ENCODE assay signal across 8 cellular contexts in genomic region chrX:51802917-51803688, GRCh38. TPM values are rescaled to one million over a fixed set of nuclear protein-coding genes. Genes with fewer than 3 reads are reported as not detected.
DNase-seq lines count a peak whose midpoint lies in the region; ATAC-seq and TF ChIP-seq lines count a peak whose summit lies in the region.

No MANE protein-coding gene starts in this region.

- H3K27ac ChIP-seq in right atrium auricular region (peak overlapping the region; percentile 29 to 46), psoas muscle (no peak overlapping the region), aorta (ENCODE audit: low read depth in 1 of 2, low read length in 2 of 2) (no peak overlapping the region)

- intact Hi-C loops in psoas muscle (cut with DNase I), result no loop called here
- intact Hi-C loops in aorta (cut with DNase I), result no loop called here

- ATAC-seq in GM21526 (IDR thresholded peaks at IDR 0.05; ENCODE audit: low FRiP score, unreplicated experiment), result peak; percentile 82
- ATAC-seq in psoas muscle, result peak in 3 of 4 donors; percentile 64 to 65 (median 65)
- ATAC-seq in aorta (ENCODE audit: low FRiP score), result no peak

- TF ChIP-seq CTCF in right atrium auricular region (IDR thresholded peaks at IDR 0.05), result no peak
- no peak for TF ChIP-seq CTCF in psoas muscle (IDR thresholded peaks at IDR 0.05)

- in situ Hi-C loops in KBM-7 (cut with MboI; ENCODE audit: low pct_unique_long_range_greater_than_20kb, low sequenced_read_pairs), result no loop called here

- DNase-seq in DMS53 (lab: John Stamatoyannopoulos, UW), result peak; percentile 78
- peak; percentile 5 for DNase-seq in KBM-7
- DNase-seq in SK-N-DZ (ENCODE audit: low spot score), result peak; percentile 66
- DNase-seq in activated naive CD8-positive, alpha-beta T cell treated with anti-CD3 and anti-CD28 coated beads, Interleukin-2, amount 50 U/mL, for 16 hours (ENCODE audit: low read depth, low spot score), result peak; percentile 19
- no peak for DNase-seq in right atrium auricular region (ENCODE audit: low spot score)
- peak in 1 of 2 donors; percentile 15 for DNase-seq in psoas muscle
- DNase-seq in aorta, result peak in 1 of 2 donors; percentile 54

- no peaks in the 10 kb centered on the region for H3K27me3 ChIP-seq in right atrium auricular region
- peaks cover 0 to 12% (median 0%) of the 10 kb centered on the region in 3 donors for H3K27me3 ChIP-seq in psoas muscle (ENCODE audit: insufficient read depth in 3 of 3, low read length in 2 of 3)
- H3K27me3 ChIP-seq in aorta (ENCODE audit: control insufficient read depth in 1 of 2, insufficient read depth in 2 of 2, low read length in 1 of 2), result no peaks in the 10 kb centered on the region

- H3K4me3 ChIP-seq in right atrium auricular region (peak overlapping the region; percentile 43 to 54), psoas muscle (peak overlapping the region; percentile 64), aorta (ENCODE audit: low read length in 2 of 2) (peak overlapping the region; percentile 65 to 80)

- WGBS in psoas muscle, 3 donors, result 0 to 12% (median 1%) methylated on average over 24 to 26 of the region's 26 CpGs
- 0 to 16% methylated on average over 26 of the region's 26 CpGs for WGBS in aorta, 2 donors

- H3K4me1 ChIP-seq in right atrium auricular region (no peaks in the 10 kb centered on the region), psoas muscle (no peaks in the 10 kb centered on the region), aorta (ENCODE audit: control insufficient read depth in 1 of 2, insufficient read depth in 2 of 2, low read length in 2 of 2) (no peaks in the 10 kb centered on the region)

- H3K36me3 ChIP-seq in right atrium auricular region, result no peaks in the 10 kb centered on the region
- no peaks in the 10 kb centered on the region for H3K36me3 ChIP-seq in psoas muscle (ENCODE audit: insufficient read depth in 1 of 2, low read depth in 1 of 2)
- no peaks in the 10 kb centered on the region for H3K36me3 ChIP-seq in aorta (ENCODE audit: control insufficient read depth in 1 of 2, insufficient read depth in 2 of 2, low read length in 1 of 2)

- H3K9me3 ChIP-seq in right atrium auricular region, result no peaks in the 10 kb centered on the region
- no peaks in the 10 kb centered on the region for H3K9me3 ChIP-seq in psoas muscle
- no peaks in the 10 kb centered on the region for H3K9me3 ChIP-seq in aorta (ENCODE audit: control insufficient read depth, low read length)

RNA-seq across cellular contexts. Expression of gene GSPT2, which starts 59.9 kb away (rescaled TPM):
- 5.0 and 5.8 TPM in 2 replicates for polyA plus RNA-seq in SK-N-DZ (2014; cell fraction: cytosol; rRNA removed)
- polyA plus RNA-seq in SK-N-DZ (2014; cell fraction: nucleus; rRNA removed), result 3.9 and 4.2 TPM in 2 replicates
- 1 to 10 TPM; 5.9 to 6.7 TPM for total RNA-seq in right atrium auricular region
- 1 to 10 TPM; 4.0 to 7.8 (median 5.6) TPM for total RNA-seq in psoas muscle
- polyA plus RNA-seq in psoas muscle, result 1 to 10 TPM; 1.8 to 3.9 (median 2.3) TPM
- total RNA-seq in aorta, result 1 to 10 TPM; 7.4 to 7.7 TPM
- 1 to 10 TPM; 1.3 to 6.8 TPM for polyA plus RNA-seq in aorta

Comparison
In these comparisons a context has a peak if more than half of its experiments do, and no peak if none do; other contexts are left out.
1. H3K27ac ChIP-seq: peak in right atrium auricular region (2 of 2); none in psoas muscle (single experiment) and aorta (0 of 2).
2. Peak in every context shown above with its lines, with median percentiles within 50 percentile points of each other: H3K4me3 ChIP-seq.